23 cellular contexts compared by ENCODE assay signal in the genomic region with DNA sequence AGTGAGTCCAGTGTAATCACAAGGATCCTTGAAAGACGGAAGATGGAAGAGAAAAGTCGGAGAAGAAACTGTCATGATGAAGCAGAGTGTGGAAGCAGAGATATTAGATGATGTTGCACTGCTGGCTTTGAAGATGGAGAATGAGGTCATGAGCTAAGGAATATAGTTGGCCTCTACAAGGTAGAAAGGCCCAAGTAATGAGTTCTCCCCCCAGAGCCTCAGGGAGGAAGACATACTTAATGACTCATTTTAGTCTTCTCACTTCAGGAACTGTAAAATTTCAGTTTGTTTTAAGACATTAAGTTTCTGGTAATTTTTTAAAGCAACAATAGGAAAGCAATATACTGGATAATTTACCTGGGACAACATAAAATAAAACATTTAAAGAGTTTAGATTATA.
"Had no signal": no experiment of that assay in that cellular context is flagged by ENCODE, and none has a peak within 500 bp of the region (broad histone marks: within the 10 kb centered on the region; RNA-seq: fewer than 3 reads in every experiment).

No MANE protein-coding gene starts in this region.

- H3K36me3 Mint-ChIP-seq: activated naive CD4-positive, alpha-beta T cell treated with anti-CD3 and anti-CD28 coated beads, Interleukin-2, amount 50 U/mL, for 24 hours; WTC11 had no signal

- H3K4me1 Mint-ChIP-seq: activated naive CD4-positive, alpha-beta T cell treated with anti-CD3 and anti-CD28 coated beads, Interleukin-2, amount 50 U/mL, for 24 hours; central memory CD8-positive, alpha-beta T cell; WTC11 had no signal

- H3K4me3 ChIP-seq: adrenal gland, heart left ventricle, lower lobe of right lung, prostate gland, skin epidermis, transverse colon, vagina had no signal

- H3K27me3 ChIP-seq: adrenal gland, brain microvascular endothelial cell, foreskin keratinocyte, heart left ventricle, transverse colon, vagina had no signal

- H3K27ac ChIP-seq: adrenal gland, brain microvascular endothelial cell, foreskin keratinocyte, heart left ventricle, lower lobe of right lung, prostate gland, skin epidermis, transverse colon, vagina had no signal

- ATAC-seq: activated CD8-positive, alpha-beta T cell treated with anti-CD3 and anti-CD28 coated beads for 36 hours; foreskin keratinocyte; heart left ventricle; left colon; lower lobe of right lung; right cardiac atrium; stimulated activated naive CD8-positive, alpha-beta T cell treated with anti-CD3 and anti-CD28 coated beads, Interleukin-15, Interleukin-2, amounts not matched to agents 100 U/mL and 50 U/mL, for 24 hours; WTC11 had no signal

- H3K4me3 Mint-ChIP-seq: activated CD8-positive, alpha-beta T cell treated with anti-CD3 and anti-CD28 coated beads for 36 hours; activated naive CD4-positive, alpha-beta T cell treated with anti-CD3 and anti-CD28 coated beads, Interleukin-2, amount 50 U/mL, for 24 hours; central memory CD8-positive, alpha-beta T cell; WTC11 had no signal

- H3K9me3 ChIP-seq: adrenal gland, lower lobe of right lung, prostate gland, transverse colon, vagina had no signal

- H3K4me1 ChIP-seq: adrenal gland, foreskin keratinocyte, heart left ventricle, lower lobe of right lung, prostate gland, transverse colon, vagina had no signal

- H3K36me3 ChIP-seq: adrenal gland, brain microvascular endothelial cell, heart left ventricle, lower lobe of right lung, prostate gland, transverse colon, vagina had no signal

- DNase-seq: activated CD4-positive, alpha-beta T cell treated with anti-CD3 and anti-CD28 coated beads for 48 hours; activated CD8-positive, alpha-beta T cell treated with anti-CD3 and anti-CD28 coated beads for 36 hours; activated effector memory CD4-positive, alpha-beta T cell treated with anti-CD3 and anti-CD28 coated beads, Interleukin-2, amount 50 U/mL, for 16 hours; activated T-cell treated with anti-CD3 and anti-CD28 coated beads, Interleukin-2, amount 50 U/mL, for 48 hours; adrenal gland; brain microvascular endothelial cell; effector memory CD4-positive, alpha-beta T cell; heart left ventricle; left colon; lower lobe of right lung; midbrain; right cardiac atrium; stimulated activated CD4-positive, alpha-beta T cell treated with anti-CD3 and anti-CD28 coated beads, Interleukin-4, amount 100 ng/mL, for 4 hours; stimulated activated CD8-positive, alpha-beta memory T cell treated with anti-CD3 and anti-CD28 coated beads, Interleukin-4, amount 100 ng/mL, for 48 hours; stimulated activated naive CD8-positive, alpha-beta T cell treated with anti-CD3 and anti-CD28 coated beads, Interleukin-15, Interleukin-2, amounts not matched to agents 100 U/mL and 50 U/mL, for 24 hours; transverse colon had no signal

- H3K27me3 Mint-ChIP-seq: activated CD8-positive, alpha-beta T cell treated with anti-CD3 and anti-CD28 coated beads for 36 hours; activated naive CD4-positive, alpha-beta T cell treated with anti-CD3 and anti-CD28 coated beads, Interleukin-2, amount 50 U/mL, for 24 hours; central memory CD8-positive, alpha-beta T cell had no signal

- H3K27ac Mint-ChIP-seq: activated CD8-positive, alpha-beta T cell treated with anti-CD3 and anti-CD28 coated beads for 36 hours; activated naive CD4-positive, alpha-beta T cell treated with anti-CD3 and anti-CD28 coated beads, Interleukin-2, amount 50 U/mL, for 24 hours; WTC11 had no signal
